In genomic region chr22:40178417-40179409, GRCh38 we compare ENCODE assay signal across 1 cellular context.
TF ChIP-seq lines count a peak whose summit lies in the region.

No MANE protein-coding gene starts in this region.

TF ChIP-seq in HEK293, 187 proteins besides CTCF, POLR2A, EP300 and RAD21 (continued from another document):
- TF ChIP-seq ZIC2 (tag by site-specific recombination; IDR thresholded peaks at IDR 0.05) (no peak), PRDM1 (tag by site-specific recombination; IDR thresholded peaks at IDR 0.05) (peak; percentile 67), MYNN (tag by site-specific recombination; IDR thresholded peaks at IDR 0.05; ENCODE audit: borderline replicate concordance) (peak; percentile 74; the same call in 1 of the 2 replicates), ZXDB (tag by site-specific recombination; IDR thresholded peaks at IDR 0.05) (peak; percentile 41; the same call in 1 of the 2 replicates), PATZ1 (tag by site-specific recombination; IDR thresholded peaks at IDR 0.05) (peak; percentile 93), GLI2 (tag by site-specific recombination; IDR thresholded peaks at IDR 0.05; ENCODE audit: borderline replicate concordance, low read depth) (no peak), ZNF114 (tag by site-specific recombination; IDR thresholded peaks at IDR 0.05) (no peak), ZNF704 (tag by site-specific recombination; IDR thresholded peaks at IDR 0.05) (no peak), ZNF26 (tag by site-specific recombination; IDR thresholded peaks at IDR 0.05) (no peak), IKZF3 (tag by site-specific recombination; IDR thresholded peaks at IDR 0.05) (peak; percentile 66), ZBTB17 (tag by site-specific recombination; IDR thresholded peaks at IDR 0.05) (peak; percentile 84), EGR2 (tag by site-specific recombination; IDR thresholded peaks at IDR 0.05; ENCODE audit: low read depth) (peak; percentile 67), ZNF335 (tag by site-specific recombination; conservative IDR thresholded peaks at IDR 0.05) (peak; percentile 30), TRIM28 (IDR thresholded peaks at IDR 0.05; ENCODE audit: borderline replicate concordance, low read length) (peak; percentile 36; the same call in 1 of the 2 replicates), ZNF366 (tag by site-specific recombination; conservative IDR thresholded peaks at IDR 0.05) (peak; percentile 76), ZFP69B (tag by site-specific recombination; IDR thresholded peaks at IDR 0.05) (peak; percentile 46; the same call in 1 of the 2 replicates), ZNF514 (tag by site-specific recombination; IDR thresholded peaks at IDR 0.05) (no peak), ZNF600 (tag by site-specific recombination; IDR thresholded peaks at IDR 0.05) (0 out of 2 replicates have a peak, but pooled peaks have one; percentile 18)
TF ChIP-seq in HEK293: peak in this region for 32.
